In the genomic region with DNA sequence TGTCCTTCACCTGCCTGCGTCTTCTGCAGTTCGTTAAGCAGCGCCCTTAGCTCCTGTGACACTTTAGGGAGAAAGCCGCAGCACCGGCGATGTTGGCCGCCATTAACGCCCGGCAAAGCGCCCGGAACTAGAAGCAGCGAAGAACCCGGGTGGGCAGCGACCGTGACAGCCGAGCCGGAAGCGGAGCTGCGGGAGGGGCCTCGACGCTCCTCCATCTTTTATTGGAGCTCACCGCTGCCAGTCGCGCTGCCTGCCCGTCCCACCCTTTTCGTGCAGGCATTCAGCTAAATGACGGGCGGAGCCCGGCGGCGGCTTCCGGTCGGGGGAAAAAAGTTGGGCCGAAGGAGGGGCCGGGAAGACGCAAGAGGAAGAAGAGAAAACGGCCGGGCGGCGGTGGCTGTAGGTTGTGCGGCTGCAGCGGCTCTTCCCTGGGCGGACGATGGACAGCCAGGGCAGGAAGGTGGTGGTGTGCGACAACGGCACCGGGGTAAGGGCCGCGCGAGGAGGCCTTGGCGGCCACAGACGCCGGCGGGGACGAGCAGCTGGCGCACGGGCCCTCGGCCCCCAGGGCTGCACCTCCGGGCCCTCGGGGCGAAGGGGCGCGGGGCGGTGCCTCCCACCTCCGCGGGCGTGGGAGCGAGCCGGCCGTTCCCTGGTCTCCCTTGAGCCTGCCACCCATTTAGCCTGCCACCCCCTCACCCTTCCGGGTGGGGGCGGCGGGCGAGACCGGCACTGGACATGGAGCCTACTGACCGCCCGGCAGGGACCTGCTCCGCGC, we compare ENCODE assay signal across 8 cellular contexts. TPM values are rescaled to one million over a fixed set of nuclear protein-coding genes. Genes with fewer than 3 reads are reported as not detected.
DNase-seq lines count a peak whose midpoint lies in the region; TF ChIP-seq lines count a peak whose summit lies in the region.

A gene (plus strand): TSS at position 361 of the 778 bp plus-strand sequence. CDS start 79 bp downstream, at position 440.

- DNase-seq in ELF-1 (ENCODE audit: low read depth, low spot score) (peak; percentile 99), H7 (peak; percentile 96), M059J (ENCODE audit: low read depth) (peak; percentile 93), SHP77 (lab: John Stamatoyannopoulos, UW) (peak; percentile 90 to 93), fibroblast of pulmonary artery (ENCODE audit: low read depth) (peak; percentile 97)
- DNase-seq in activated effector memory CD4-positive, alpha-beta T cell treated with Interleukin-2 at 50 U/mL for 16 hours = peak; percentile 93

- H3K27ac Mint-ChIP-seq in nephron = peak within 1 kb of the TSS; percentile 95 to 99 (median 98)
- peak within 1 kb of the TSS; percentile 96 for H3K27ac Mint-ChIP-seq in stimulated activated naive CD8-positive, alpha-beta T cell treated with anti-CD3 and anti-CD28 coated beads, Interleukin-15, Interleukin-2, amounts not matched to agents 100 ng/mL and 50 ng/mL, for 24 hours

- H3K4me1 Mint-ChIP-seq in nephron = peaks cover 23% of the 10 kb centered on the region
- peaks cover 47% of the 10 kb centered on the region for H3K4me1 Mint-ChIP-seq in stimulated activated naive CD8-positive, alpha-beta T cell treated with anti-CD3 and anti-CD28 coated beads, Interleukin-15, Interleukin-2, amounts not matched to agents 100 ng/mL and 50 ng/mL, for 24 hours (ENCODE audit: low read depth)

- no peaks in the 10 kb centered on the region for H3K9me3 Mint-ChIP-seq in nephron
- H3K9me3 Mint-ChIP-seq in stimulated activated naive CD8-positive, alpha-beta T cell treated with anti-CD3 and anti-CD28 coated beads, Interleukin-15, Interleukin-2, amounts not matched to agents 100 ng/mL and 50 ng/mL, for 24 hours = no peaks in the 10 kb centered on the region

- no peaks in the 10 kb centered on the region for H3K27me3 Mint-ChIP-seq in nephron (ENCODE audit: low read depth)
- H3K27me3 Mint-ChIP-seq in stimulated activated naive CD8-positive, alpha-beta T cell treated with anti-CD3 and anti-CD28 coated beads, Interleukin-15, Interleukin-2, amounts not matched to agents 100 ng/mL and 50 ng/mL, for 24 hours = no peaks in the 10 kb centered on the region

- TF ChIP-seq CTCF in fibroblast of pulmonary artery (IDR thresholded peaks at IDR 0.05; ENCODE audit: low read length, missing control alignments) = no peak
- no peak for TF ChIP-seq CTCF in nephron (IDR thresholded peaks at IDR 0.05; ENCODE audit: unreplicated experiment in 3 of 3)

- peaks cover 5% of the 10 kb centered on the region for H3K36me3 Mint-ChIP-seq in nephron (ENCODE audit: low read depth)
- peaks cover 29% of the 10 kb centered on the region for H3K36me3 Mint-ChIP-seq in stimulated activated naive CD8-positive, alpha-beta T cell treated with anti-CD3 and anti-CD28 coated beads, Interleukin-15, Interleukin-2, amounts not matched to agents 100 ng/mL and 50 ng/mL, for 24 hours (ENCODE audit: low read depth)

- H3K36me3 ChIP-seq in H7 (replicated peaks; ENCODE audit: control insufficient read depth, insufficient read depth, low read length) = no peaks in the 10 kb centered on the region

- peak within 1 kb of the TSS; percentile 97 to 100 (median 99) for H3K4me3 Mint-ChIP-seq in nephron
- H3K4me3 Mint-ChIP-seq in stimulated activated naive CD8-positive, alpha-beta T cell treated with anti-CD3 and anti-CD28 coated beads, Interleukin-15, Interleukin-2, amounts not matched to agents 100 ng/mL and 50 ng/mL, for 24 hours = peak within 1 kb of the TSS; percentile 97

- no peaks in the 10 kb centered on the region for H3K27me3 ChIP-seq in H7 (ENCODE audit: control insufficient read depth, insufficient read depth, low read length)

- H3K4me3 ChIP-seq in H7 (ENCODE audit: insufficient read depth, low read depth, low read length) = peak within 1 kb of the TSS; percentile 82
- peak within 1 kb of the TSS; percentile 86 for H3K4me3 ChIP-seq in fibroblast of pulmonary artery (replicated peaks; ENCODE audit: low read depth, low read length)

RNA-seq across cellular contexts. Expression of the gene that starts here (rescaled TPM):
- 42.1 and 47.9 TPM in 2 replicates for total RNA-seq in H7 (2014; rRNA removed; shearing (Covaris generic))
- 49.7 and 90.8 TPM in 2 replicates for total RNA-seq in M059J (2014; rRNA removed; shearing (Covaris generic))

Comparison
In these comparisons a context has a peak if more than half of its experiments do, and no peak if none do; other contexts are left out.
1. Peak in every context shown above with its lines: DNase-seq and H3K4me3 ChIP-seq.